In genomic region chr18:79507076-79507545, GRCh38 we compare ENCODE assay signal across 1 cellular context.
A peak's percentile ranks its signal among the peaks of the same experiment; 100 is the strongest.
TF ChIP-seq lines count a peak whose summit lies in the region.

No MANE protein-coding gene starts in this region.

TF ChIP-seq in K562, 482 proteins besides CTCF, POLR2A, EP300 and RAD21 (continued from another document and continues in another):
- TF ChIP-seq SREBF1 (IDR thresholded peaks at IDR 0.05; ENCODE audit: borderline replicate concordance, low read depth, low read length) (no peak), ILF3 (IDR thresholded peaks at IDR 0.05; ENCODE audit: borderline replicate concordance) (no peak), TFAM (CRISPR knock-in tag; conservative IDR thresholded peaks at IDR 0.05) (no peak), ZNF197 (CRISPR knock-in tag; IDR thresholded peaks at IDR 0.05; ENCODE audit: low read depth) (no peak), TAF9B (IDR thresholded peaks at IDR 0.05; ENCODE audit: partially characterized antibody) (no peak), POLR3G (IDR thresholded peaks at IDR 0.05; ENCODE audit: extremely low read depth, insufficient read length, insufficient replicate concordance) (no peak), CHAMP1 (IDR thresholded peaks at IDR 0.05) (no peak), SMAD2 (IDR thresholded peaks at IDR 0.05; ENCODE audit: low read depth, low read length) (no peak), ZNF444 (CRISPR knock-in tag; IDR thresholded peaks at IDR 0.05) (no peak), SNAPC5 (CRISPR knock-in tag; IDR thresholded peaks at IDR 0.05) (no peak), ZNF766 (CRISPR knock-in tag; conservative IDR thresholded peaks at IDR 0.05) (0 out of 2 replicates have a peak, but pooled peaks have one; percentile 23), GABPA (tag; conservative IDR thresholded peaks at IDR 0.05; ENCODE audit: low read depth) (peak; percentile 52), SMARCA5 (IDR thresholded peaks at IDR 0.05) (no peak), MAZ (CRISPR knock-in tag; conservative IDR thresholded peaks at IDR 0.05 in 1 of 2, IDR thresholded peaks at IDR 0.05 in 1 of 2) (peak in 1 of 2 experiments; percentile 54; a peak in 3 of 4 replicates), TBL1XR1 (IDR thresholded peaks at IDR 0.05; ENCODE audit: low read length in 2 of 2) (peak; percentile 84 to 88), DMBX1 (CRISPR knock-in tag; IDR thresholded peaks at IDR 0.05; ENCODE audit: borderline replicate concordance) (0 out of 2 replicates have a peak, but pooled peaks have one; percentile 43), MNT (conservative IDR thresholded peaks at IDR 0.05) (peak in 1 of 2 experiments; percentile 64; a peak in 2 of 4 replicates), E2F8 (IDR thresholded peaks at IDR 0.05; ENCODE audit: low read depth, partially characterized antibody) (no peak), NCOA6 (IDR thresholded peaks at IDR 0.05) (no peak), NR2F6 (CRISPR knock-in tag; IDR thresholded peaks at IDR 0.05) (no peak), LARP7 (IDR thresholded peaks at IDR 0.05) (no peak), HDAC6 (IDR thresholded peaks at IDR 0.05; ENCODE audit: low read depth, low read length) (no peak), FOXJ3 (CRISPR knock-in tag; IDR thresholded peaks at IDR 0.05) (no peak), SRSF3 (IDR thresholded peaks at IDR 0.05; ENCODE audit: insufficient read depth, low read length) (no peak), SOX6 (IDR thresholded peaks at IDR 0.05) (peak; percentile 86), ETS2 (tag; IDR thresholded peaks at IDR 0.05; ENCODE audit: borderline replicate concordance, poor library complexity, severe bottlenecking) (no peak), PRMT5 (CRISPR knock-in tag; IDR thresholded peaks at IDR 0.05) (no peak), TARDBP (IDR thresholded peaks at IDR 0.05) (0 out of 2 replicates have a peak, but pooled peaks have one; percentile 62), EGR1 (conservative IDR thresholded peaks at IDR 0.05) (peak; percentile 53), GTF2F1 (IDR thresholded peaks at IDR 0.05; ENCODE audit: low read depth, low read length) (no peak), SMARCA4 (IDR thresholded peaks at IDR 0.05) (peak; percentile 92), CCAR2 (IDR thresholded peaks at IDR 0.05; ENCODE audit: low read depth, low read length) (no peak), ZNF764 (CRISPR knock-in tag; IDR thresholded peaks at IDR 0.05; ENCODE audit: low read depth) (no peak), FOS (IDR thresholded peaks at IDR 0.05; ENCODE audit: extremely low read depth, insufficient read length) (no peak), RBFOX2 (IDR thresholded peaks at IDR 0.05; ENCODE audit: low read depth, low read length) (peak; percentile 80), ZNF239 (CRISPR knock-in tag; IDR thresholded peaks at IDR 0.05) (no peak), THRA (IDR thresholded peaks at IDR 0.05) (no peak), CBX3 (IDR thresholded peaks at IDR 0.05; ENCODE audit: borderline replicate concordance in 1 of 2, low read length in 2 of 2) (no peak; a peak in 1 of 3 replicates), ZNF354B (CRISPR knock-in tag; IDR thresholded peaks at IDR 0.05) (no peak), ZNF143 (CRISPR knock-in tag; IDR thresholded peaks at IDR 0.05) (no peak), ZBED1 (IDR thresholded peaks at IDR 0.05) (0 out of 2 replicates have a peak, but pooled peaks have one; percentile 73), MCM5 (IDR thresholded peaks at IDR 0.05; ENCODE audit: low read depth) (no peak), ZNF780A (CRISPR knock-in tag; IDR thresholded peaks at IDR 0.05) (no peak), POLR2B (IDR thresholded peaks at IDR 0.05; ENCODE audit: low read depth, partially characterized antibody) (no peak), ZKSCAN8 (CRISPR knock-in tag; IDR thresholded peaks at IDR 0.05) (no peak), ZNF146 (CRISPR knock-in tag; IDR thresholded peaks at IDR 0.05; ENCODE audit: unreplicated experiment) (no peak), TFAP4 (CRISPR knock-in tag; IDR thresholded peaks at IDR 0.05; ENCODE audit: borderline replicate concordance) (peak; percentile 89), ZNF212 (CRISPR knock-in tag; IDR thresholded peaks at IDR 0.05) (no peak), NFXL1 (CRISPR knock-in tag; IDR thresholded peaks at IDR 0.05) (no peak), TBP (optimal IDR thresholded peaks at IDR 0.05; ENCODE audit: low read depth, low read length) (no peak), ZNF324 (CRISPR knock-in tag; IDR thresholded peaks at IDR 0.05) (no peak), TEAD4 (IDR thresholded peaks at IDR 0.05; ENCODE audit: low read length) (peak; percentile 91), TEAD4 (CRISPR knock-in tag; IDR thresholded peaks at IDR 0.05; ENCODE audit: borderline replicate concordance) (no peak), SMAD3 (CRISPR knock-in tag; conservative IDR thresholded peaks at IDR 0.05) (0 out of 2 replicates have a peak, but pooled peaks have one; percentile 25), ATF2 (CRISPR knock-in tag; IDR thresholded peaks at IDR 0.05) (no peak)
- TF ChIP-seq, protein P1, sequence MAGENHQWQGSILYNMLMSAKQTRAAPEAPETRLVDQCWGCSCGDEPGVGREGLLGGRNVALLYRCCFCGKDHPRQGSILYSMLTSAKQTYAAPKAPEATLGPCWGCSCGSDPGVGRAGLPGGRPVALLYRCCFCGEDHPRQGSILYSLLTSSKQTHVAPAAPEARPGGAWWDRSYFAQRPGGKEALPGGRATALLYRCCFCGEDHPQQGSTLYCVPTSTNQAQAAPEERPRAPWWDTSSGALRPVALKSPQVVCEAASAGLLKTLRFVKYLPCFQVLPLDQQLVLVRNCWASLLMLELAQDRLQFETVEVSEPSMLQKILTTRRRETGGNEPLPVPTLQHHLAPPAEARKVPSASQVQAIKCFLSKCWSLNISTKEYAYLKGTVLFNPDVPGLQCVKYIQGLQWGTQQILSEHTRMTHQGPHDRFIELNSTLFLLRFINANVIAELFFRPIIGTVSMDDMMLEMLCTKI (IDR thresholded peaks at IDR 0.05; ENCODE audit: partially characterized antibody): no peak
- TF ChIP-seq, protein P2, sequence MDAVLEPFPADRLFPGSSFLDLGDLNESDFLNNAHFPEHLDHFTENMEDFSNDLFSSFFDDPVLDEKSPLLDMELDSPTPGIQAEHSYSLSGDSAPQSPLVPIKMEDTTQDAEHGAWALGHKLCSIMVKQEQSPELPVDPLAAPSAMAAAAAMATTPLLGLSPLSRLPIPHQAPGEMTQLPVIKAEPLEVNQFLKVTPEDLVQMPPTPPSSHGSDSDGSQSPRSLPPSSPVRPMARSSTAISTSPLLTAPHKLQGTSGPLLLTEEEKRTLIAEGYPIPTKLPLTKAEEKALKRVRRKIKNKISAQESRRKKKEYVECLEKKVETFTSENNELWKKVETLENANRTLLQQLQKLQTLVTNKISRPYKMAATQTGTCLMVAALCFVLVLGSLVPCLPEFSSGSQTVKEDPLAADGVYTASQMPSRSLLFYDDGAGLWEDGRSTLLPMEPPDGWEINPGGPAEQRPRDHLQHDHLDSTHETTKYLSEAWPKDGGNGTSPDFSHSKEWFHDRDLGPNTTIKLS (IDR thresholded peaks at IDR 0.05; ENCODE audit: borderline replicate concordance, low read depth): no peak
- TF ChIP-seq, protein P3, sequence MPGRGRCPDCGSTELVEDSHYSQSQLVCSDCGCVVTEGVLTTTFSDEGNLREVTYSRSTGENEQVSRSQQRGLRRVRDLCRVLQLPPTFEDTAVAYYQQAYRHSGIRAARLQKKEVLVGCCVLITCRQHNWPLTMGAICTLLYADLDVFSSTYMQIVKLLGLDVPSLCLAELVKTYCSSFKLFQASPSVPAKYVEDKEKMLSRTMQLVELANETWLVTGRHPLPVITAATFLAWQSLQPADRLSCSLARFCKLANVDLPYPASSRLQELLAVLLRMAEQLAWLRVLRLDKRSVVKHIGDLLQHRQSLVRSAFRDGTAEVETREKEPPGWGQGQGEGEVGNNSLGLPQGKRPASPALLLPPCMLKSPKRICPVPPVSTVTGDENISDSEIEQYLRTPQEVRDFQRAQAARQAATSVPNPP (IDR thresholded peaks at IDR 0.05; ENCODE audit: borderline replicate concordance, insufficient read depth, insufficient read length): no peak
- TF ChIP-seq, protein P4, sequence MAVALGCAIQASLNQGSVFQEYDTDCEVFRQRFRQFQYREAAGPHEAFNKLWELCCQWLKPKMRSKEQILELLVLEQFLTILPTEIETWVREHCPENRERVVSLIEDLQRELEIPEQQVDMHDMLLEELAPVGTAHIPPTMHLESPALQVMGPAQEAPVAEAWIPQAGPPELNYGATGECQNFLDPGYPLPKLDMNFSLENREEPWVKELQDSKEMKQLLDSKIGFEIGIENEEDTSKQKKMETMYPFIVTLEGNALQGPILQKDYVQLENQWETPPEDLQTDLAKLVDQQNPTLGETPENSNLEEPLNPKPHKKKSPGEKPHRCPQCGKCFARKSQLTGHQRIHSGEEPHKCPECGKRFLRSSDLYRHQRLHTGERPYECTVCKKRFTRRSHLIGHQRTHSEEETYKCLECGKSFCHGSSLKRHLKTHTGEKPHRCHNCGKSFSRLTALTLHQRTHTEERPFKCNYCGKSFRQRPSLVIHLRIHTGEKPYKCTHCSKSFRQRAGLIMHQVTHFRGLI (CRISPR knock-in tag; IDR thresholded peaks at IDR 0.05): no peak
